Comparison of ENCODE assay signal across 8 cellular contexts in the genomic region with DNA sequence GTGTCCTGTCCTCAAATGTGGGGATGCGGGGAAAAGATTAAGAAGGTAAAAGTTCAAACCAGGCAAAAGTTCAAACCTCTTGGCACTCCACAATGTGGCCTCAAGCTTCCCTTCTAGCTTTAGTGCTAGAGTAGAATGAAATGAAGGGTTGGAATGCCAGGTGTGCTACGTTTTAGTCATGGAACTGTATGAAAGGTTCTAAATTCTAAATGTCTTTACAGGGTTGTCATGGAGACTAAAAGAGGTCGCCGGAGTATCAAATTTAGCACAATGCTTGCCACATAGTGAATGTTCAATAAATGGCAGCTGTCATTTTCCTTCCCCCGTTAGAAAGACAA. TPM values are rescaled to one million over a fixed set of nuclear protein-coding genes. Genes with fewer than 3 reads are reported as not detected.
A peak's percentile ranks its signal among the peaks of the same experiment; 100 is the strongest.
DNase-seq lines count a peak whose midpoint lies in the region; TF ChIP-seq lines count a peak whose summit lies in the region.

No MANE protein-coding gene starts in this region.

- H3K9me3 ChIP-seq in breast epithelium (no peaks in the 10 kb centered on the region), mesodermal cell (ENCODE audit: control insufficient read depth, low read length) (no peaks in the 10 kb centered on the region)

- CTCF ChIA-PET in activated naive CD4-positive, alpha-beta T cell treated with anti-CD3 and anti-CD28 coated beads for 36 hours (lab: Charles Lee): interaction anchor here (0.6 to 6.1 kb wide), 40 partner anchors 10 to 282 kb away, joined by 3 to 112 read pairs (median 7); partner anchors contain the start of gene LRRC8C

- H3K36me3 ChIP-seq in breast epithelium (no peaks in the 10 kb centered on the region), mesodermal cell (ENCODE audit: control insufficient read depth, insufficient read depth, low read length) (no peaks in the 10 kb centered on the region)

- H3K36me3 Mint-ChIP-seq in activated naive CD4-positive, alpha-beta T cell treated with anti-CD3 and anti-CD28 coated beads for 36 hours (ENCODE audit: low read depth): no peaks in the 10 kb centered on the region
- H3K36me3 Mint-ChIP-seq in type B pancreatic cell: no peaks in the 10 kb centered on the region

- TF ChIP-seq POLR2A in breast epithelium (IDR thresholded peaks at IDR 0.05): no peak

- no peaks in the 10 kb centered on the region for H3K4me1 ChIP-seq in breast epithelium
- no peaks in the 10 kb centered on the region for H3K4me1 ChIP-seq in mesodermal cell (ENCODE audit: control insufficient read depth, insufficient read depth, low read length, poor library complexity, severe bottlenecking)

- intact Hi-C loops in activated naive CD4-positive, alpha-beta T cell treated with anti-CD3 and anti-CD28 coated beads for 36 hours (cut with micrococcal nuclease): loop anchor here (1.0 to 2.0 kb wide), 8 partner anchors 39 to 280 kb away; partner anchors contain the start of genes LRRC8B and LRRC8C
- intact Hi-C loops in breast epithelium (cut with DNase I; ENCODE audit: low total_unique reads): no loop called here

- H3K27ac Mint-ChIP-seq in activated naive CD4-positive, alpha-beta T cell treated with anti-CD3 and anti-CD28 coated beads for 36 hours: no peak overlapping the region
- H3K27ac Mint-ChIP-seq in type B pancreatic cell: no peak overlapping the region

- WGBS in mesodermal cell (ENCODE audit: insufficient coverage in 2 of 2), 2 experiments: 62 to 90% methylated on average over 1 to 4 of the region's 5 CpGs

- H3K4me3 ChIP-seq in breast epithelium (peak overlapping the region; percentile 31 to 65 (median 50)), mesodermal cell (ENCODE audit: extremely low read depth, insufficient read depth, low read length, poor library complexity, severe bottlenecking) (peak overlapping the region; percentile 40)

- H3K27me3 Mint-ChIP-seq in activated naive CD4-positive, alpha-beta T cell treated with anti-CD3 and anti-CD28 coated beads for 36 hours (ENCODE audit: low read depth): no peaks in the 10 kb centered on the region
- H3K27me3 Mint-ChIP-seq in type B pancreatic cell: peaks cover 41% of the 10 kb centered on the region

- H3K4me3 Mint-ChIP-seq in activated naive CD4-positive, alpha-beta T cell treated with anti-CD3 and anti-CD28 coated beads for 36 hours: peak overlapping the region; percentile 86
- peak overlapping the region; percentile 91 for H3K4me3 Mint-ChIP-seq in type B pancreatic cell

- H3K4me1 Mint-ChIP-seq in activated naive CD4-positive, alpha-beta T cell treated with anti-CD3 and anti-CD28 coated beads for 36 hours (ENCODE audit: low read depth): peaks cover 36% of the 10 kb centered on the region
- peaks cover 17% of the 10 kb centered on the region for H3K4me1 Mint-ChIP-seq in type B pancreatic cell (ENCODE audit: unreplicated experiment)

- no peaks in the 10 kb centered on the region for H3K27me3 ChIP-seq in breast epithelium

- TF ChIP-seq CTCF in breast epithelium (IDR thresholded peaks at IDR 0.05) (no peak), type B pancreatic cell (conservative IDR thresholded peaks at IDR 0.05) (no peak)

- H3K27ac ChIP-seq in breast epithelium: peak overlapping the region; percentile 31 to 58
- no peak overlapping the region for H3K27ac ChIP-seq in mesodermal cell (ENCODE audit: low read depth, low read length, severe bottlenecking)

- no peak for DNase-seq in activated naive CD4-positive, alpha-beta T cell treated with anti-CD3 and anti-CD28 coated beads for 36 hours
- no peak for DNase-seq in activated naive CD4-positive, alpha-beta T cell treated with anti-CD3 and anti-CD28 coated beads, Interleukin-2, amount 50 U/mL, for 16 hours
- no peak for DNase-seq in breast epithelium (ENCODE audit: low spot score in 2 of 2)
- no peak for DNase-seq in type B pancreatic cell (ENCODE audit: extremely low spot score, unreplicated experiment)
- no peak for DNase-seq in stimulated activated naive CD4-positive, alpha-beta T cell (lab: John Stamatoyannopoulos, UW)
- no peak for DNase-seq in stimulated activated CD8-positive, alpha-beta memory T cell treated with anti-CD3 and anti-CD28 coated beads, Interleukin-4, amount 100 ng/mL, for 48 hours
- no peak for DNase-seq in NCI-H2029 (lab: John Stamatoyannopoulos, UW)

- H3K9me3 Mint-ChIP-seq in activated naive CD4-positive, alpha-beta T cell treated with anti-CD3 and anti-CD28 coated beads for 36 hours: no peaks in the 10 kb centered on the region
- no peaks in the 10 kb centered on the region for H3K9me3 Mint-ChIP-seq in type B pancreatic cell

RNA-seq across cellular contexts. Expression of gene LRRC8D, which starts 57.2 kb away (rescaled TPM):
- total RNA-seq in activated naive CD4-positive, alpha-beta T cell treated with anti-CD3 and anti-CD28 coated beads for 36 hours: 10 to 100 TPM; 14.4 to 15.0 TPM
- total RNA-seq in breast epithelium: 10 to 100 TPM in 2 of 3 donors, 1 to 10 TPM in 1; 9.2 to 22.8 (median 11.7) TPM
- 15.8 TPM for polyA plus RNA-seq in mesodermal cell (2013, experiment 1 of 2)
- polyA plus RNA-seq in mesodermal cell (2013, experiment 2 of 2): 13.2 TPM
- 31.1 and 31.9 TPM in 2 replicates for total RNA-seq in type B pancreatic cell (ENCODE audit: low replicate concordance)
